ENCODE assay signal across 31 cellular contexts in the genomic region with DNA sequence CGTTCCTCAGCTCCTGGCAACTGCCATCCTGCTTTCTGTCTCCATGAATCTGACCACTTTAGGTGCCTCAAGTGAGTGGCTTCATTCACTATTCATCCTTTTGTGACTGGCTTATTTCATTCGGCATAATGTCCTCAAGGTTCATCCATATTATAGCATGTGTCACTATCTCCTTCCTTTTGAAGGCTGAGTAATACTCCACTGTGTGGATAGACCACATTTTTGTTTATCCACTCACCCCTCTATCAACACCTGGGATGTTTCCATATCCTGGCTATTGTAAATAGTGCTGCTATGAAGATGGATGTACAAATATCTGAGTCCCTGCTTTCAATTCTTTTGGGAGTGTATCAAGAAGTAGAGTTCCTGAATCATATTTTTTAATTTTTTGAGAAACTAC.
"Had no signal": no experiment of that assay in that cellular context is flagged by ENCODE, and none has a peak within 500 bp of the region (broad histone marks: within the 10 kb centered on the region; RNA-seq: fewer than 3 reads in every experiment).

No MANE protein-coding gene starts in this region.

- H3K4me1 ChIP-seq: body of pancreas had no signal

- H3K36me3 ChIP-seq: adrenal gland, brain microvascular endothelial cell, breast epithelium, cardiac muscle cell had no signal

- DNase-seq: activated B cell treated with CpG ODN at 0.5 μM for 24 hours; activated CD4-positive, alpha-beta memory T cell treated with anti-CD3 and anti-CD28 coated beads for 36 hours; activated CD4-positive, alpha-beta T cell treated with anti-CD3 and anti-CD28 coated beads for 4 hours; activated CD4-positive, alpha-beta T cell treated with anti-CD3 and anti-CD28 coated beads, Interleukin-2, amount 10 ng/mL, durations not matched to agents 24 days and 14 days; activated CD4-positive, alpha-beta T cell treated with anti-CD3 and anti-CD28 coated beads, Interleukin-2, amount 50 U/mL, for 1 hour; activated CD4-positive, alpha-beta T cell treated with anti-CD3 and anti-CD28 coated beads, Interleukin-2, amount 50 U/mL, for 4 hours; activated CD4-positive, CD25-positive, alpha-beta regulatory T cell treated with anti-CD3 and anti-CD28 coated beads, Interleukin-2, amount 50 U/mL, for 72 hours; activated CD8-positive, alpha-beta memory T cell treated with anti-CD3 and anti-CD28 coated beads, Interleukin-2, amount 50 U/mL, for 4 hours; activated CD8-positive, alpha-beta T cell treated with anti-CD3 and anti-CD28 coated beads for 36 hours; activated gamma-delta T cell treated with Interleukin-2 at 50 U/mL for 16 hours; activated naive CD4-positive, alpha-beta T cell; activated naive CD4-positive, alpha-beta T cell treated with anti-CD3 and anti-CD28 coated beads for 36 hours; activated naive CD4-positive, alpha-beta T cell treated with anti-CD3 and anti-CD28 coated beads, Interleukin-2, amount 50 U/mL, for 16 hours; activated naive CD8-positive, alpha-beta T cell treated with anti-CD3 and anti-CD28 coated beads for 36 hours; activated T-cell treated with anti-CD3 and anti-CD28 coated beads for 4 hours; activated T-cell treated with anti-CD3 and anti-CD28 coated beads, Interleukin-2, amount 50 U/mL, for 1 hour; activated T-cell treated with anti-CD3 and anti-CD28 coated beads, Interleukin-2, amount 50 U/mL, for 4 hours; activated T-cell treated with anti-CD3 and anti-CD28 coated beads, Interleukin-2, amount 50 U/mL, for 72 hours; amniotic stem cell; aorta; body of pancreas; brain microvascular endothelial cell; cerebellar nuclear complex; T-helper 2 cell; T-helper 9 cell had no signal

- H3K27ac ChIP-seq: body of pancreas, brain microvascular endothelial cell, breast epithelium, cardiac muscle cell, VCaP had no signal

- H3K27me3 ChIP-seq: adrenal gland, body of pancreas, brain microvascular endothelial cell, breast epithelium, cardiac muscle cell had no signal

- ATAC-seq: activated CD8-positive, alpha-beta T cell treated with anti-CD3 and anti-CD28 coated beads for 36 hours; activated naive CD4-positive, alpha-beta T cell treated with anti-CD3 and anti-CD28 coated beads, Interleukin-2, amount 50 U/mL, for 72 hours; activated T-cell treated with anti-CD3 and anti-CD28 coated beads, Interleukin-2, amount 50 U/mL, for 4 hours; activated T-cell treated with anti-CD3 and anti-CD28 coated beads, Interleukin-2, amount 50 U/mL, for 72 hours; activated T-helper 17 cell treated with anti-CD3 and anti-CD28 coated beads, Interleukin-2, amount 50 U/mL, for 72 hours; body of pancreas had no signal

- H3K4me3 ChIP-seq: adrenal gland, body of pancreas, breast epithelium, cardiac muscle cell had no signal

- H3K9me3 ChIP-seq: adrenal gland, body of pancreas, breast epithelium had no signal
